ENCODE assay signal across 22 cellular contexts in the genomic region with DNA sequence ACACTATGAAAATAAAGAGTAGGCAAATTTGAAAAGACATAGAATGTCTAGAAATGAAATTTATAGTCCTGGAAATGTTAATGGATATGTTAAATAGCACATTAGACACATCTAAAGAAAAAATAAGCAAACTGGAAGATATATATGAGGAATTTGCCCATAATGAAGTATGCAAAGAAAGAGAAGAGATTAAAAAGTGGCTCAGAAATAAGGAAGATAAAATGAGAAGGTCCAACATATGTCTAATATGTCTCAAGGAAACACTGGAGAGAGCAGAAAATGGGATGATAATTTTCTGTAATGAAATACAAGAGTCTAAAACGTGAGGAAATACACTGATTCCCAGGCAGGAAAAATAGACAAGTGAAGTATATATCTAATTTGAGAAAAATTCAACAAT.
"Had no signal": no experiment of that assay in that cellular context is flagged by ENCODE, and none has a peak within 500 bp of the region (broad histone marks: within the 10 kb centered on the region; RNA-seq: fewer than 3 reads in every experiment).

No MANE protein-coding gene starts in this region.

- H3K4me2 ChIP-seq: smooth muscle cell had no signal

- DNase-seq: dorsolateral prefrontal cortex; effector CD4-positive, alpha-beta T cell; foreskin fibroblast; gastrocnemius medialis; head of caudate nucleus; left cardiac atrium; left lung; mesenchymal stem cell; mucosa of descending colon; naive B cell; right lobe of liver; stimulated activated CD4-positive, alpha-beta T cell treated with anti-CD3 and anti-CD28 coated beads, Interleukin-12 subunit alpha, Interleukin-12 subunit beta, amount 100 ng/mL, for 4 hours; stimulated activated CD4-positive, alpha-beta T cell treated with anti-CD3 and anti-CD28 coated beads, Interleukin-1b, Interleukin-23, amount 100 ng/mL, for 48 hours; stimulated activated CD4-positive, alpha-beta T cell treated with anti-CD3 and anti-CD28 coated beads, Interleukin-4, amount 100 ng/mL, for 1 hour; stimulated activated CD8-positive, alpha-beta memory T cell treated with anti-CD3 and anti-CD28 coated beads, Interleukin-4, amount 100 ng/mL, for 48 hours; stimulated activated naive CD4-positive, alpha-beta T cell treated with Interleukin-2 at 50 U/mL for 16 hours; stomach; thyroid gland; trophoblast cell had no signal

- H3K27ac ChIP-seq: dorsolateral prefrontal cortex, gastrocnemius medialis, left lung, parathyroid adenoma, right lobe of liver, stomach, thyroid gland, vagina had no signal

- H3K9ac ChIP-seq: parathyroid adenoma had no signal

- H3K9me3 ChIP-seq: thyroid gland, vagina had no signal

- H3K4me3 ChIP-seq: dorsolateral prefrontal cortex, gastrocnemius medialis, left lung, mucosa of descending colon, right lobe of liver, smooth muscle cell, stomach, thyroid gland, vagina had no signal

- ATAC-seq: gastrocnemius medialis, left cardiac atrium, left lung, mucosa of descending colon, right lobe of liver had no signal

- H3K36me3 ChIP-seq: gastrocnemius medialis, left lung, right lobe of liver, stomach, thyroid gland, vagina had no signal

- H3K4me1 ChIP-seq: gastrocnemius medialis, left lung, parathyroid adenoma, right lobe of liver, stomach, thyroid gland, vagina had no signal

- H3K79me2 ChIP-seq: parathyroid adenoma had no signal

- H2AFZ ChIP-seq: parathyroid adenoma had no signal

- H3K27me3 ChIP-seq: dorsolateral prefrontal cortex, left lung, right lobe of liver, stomach, thyroid gland, vagina had no signal
